8 cellular contexts compared by ENCODE assay signal in the genomic region with DNA sequence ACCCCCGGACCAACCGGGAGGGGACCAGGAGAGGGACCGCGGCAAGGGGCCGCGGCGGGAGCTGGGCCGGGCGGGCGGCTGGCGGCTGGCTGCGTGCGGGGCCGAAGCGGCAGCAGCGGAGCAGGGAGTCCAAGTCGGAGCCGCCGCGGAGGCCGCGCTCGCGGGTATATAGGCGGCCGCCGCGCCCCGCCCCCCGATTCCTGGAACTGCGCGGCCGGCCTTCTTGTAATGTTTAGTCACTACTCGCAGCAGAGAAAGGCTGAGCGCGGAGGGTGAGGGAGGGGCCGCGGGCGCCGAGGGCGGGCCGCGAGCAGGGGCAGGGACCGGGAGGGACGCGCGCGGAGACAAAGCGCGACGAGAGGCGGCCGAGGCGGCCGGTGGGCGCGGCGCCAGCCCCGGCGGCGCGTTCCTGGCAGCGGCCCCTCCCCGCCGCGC. TPM values are rescaled to one million over a fixed set of nuclear protein-coding genes. Genes with fewer than 3 reads are reported as not detected.
A peak's percentile ranks its signal among the peaks of the same experiment; 100 is the strongest.
DNase-seq lines count a peak whose midpoint lies in the region; ATAC-seq and TF ChIP-seq lines count a peak whose summit lies in the region.

A gene with protein sequence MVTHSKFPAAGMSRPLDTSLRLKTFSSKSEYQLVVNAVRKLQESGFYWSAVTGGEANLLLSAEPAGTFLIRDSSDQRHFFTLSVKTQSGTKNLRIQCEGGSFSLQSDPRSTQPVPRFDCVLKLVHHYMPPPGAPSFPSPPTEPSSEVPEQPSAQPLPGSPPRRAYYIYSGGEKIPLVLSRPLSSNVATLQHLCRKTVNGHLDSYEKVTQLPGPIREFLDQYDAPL (minus strand): TSS at position 142 of the 435 bp plus-strand sequence. CDS start 982 bp downstream, outside the sequence.

- peaks cover 22% of the 10 kb centered on the region for H3K36me3 ChIP-seq in BJ (ENCODE audit: control insufficient read depth, insufficient read depth, low read length)
- peaks cover 2 to 3% of the 10 kb centered on the region in 2 donors for H3K36me3 ChIP-seq in esophagus (ENCODE audit: control insufficient read depth in 2 of 2, insufficient read depth in 2 of 2, low read length in 1 of 2)
- H3K36me3 ChIP-seq in mucosa of stomach (ENCODE audit: control insufficient read depth, insufficient read depth, low read length), result peaks cover 11% of the 10 kb centered on the region

- TF ChIP-seq CTCF in BJ (IDR thresholded peaks at IDR 0.05; ENCODE audit: insufficient read depth, low read depth, low read length), result no peak

- peak; percentile 46 for ATAC-seq in GM19467 (IDR thresholded peaks at IDR 0.05; ENCODE audit: unreplicated experiment)
- peak; percentile 76 for ATAC-seq in activated T-cell treated with anti-CD3 and anti-CD28 coated beads, Interleukin-2, amount 50 U/mL, for 4 hours

- H3K4me3 ChIP-seq in BJ (ENCODE audit: low read depth, low read length) (peak within 1 kb of the TSS; percentile 71), esophagus (ENCODE audit: low read depth in 1 of 2, low read length in 2 of 2) (peak within 1 kb of the TSS; percentile 69 to 73), mucosa of stomach (ENCODE audit: low read length) (peak within 1 kb of the TSS; percentile 67)

- peak within 1 kb of the TSS; percentile 89 to 92 for H3K27ac ChIP-seq in esophagus (ENCODE audit: low read depth in 2 of 2, low read length in 1 of 2)

- peaks cover 33% of the 10 kb centered on the region for H3K4me1 Mint-ChIP-seq in activated T-cell treated with anti-CD3 and anti-CD28 coated beads, Interleukin-2, amount 50 U/mL, for 4 hours (ENCODE audit: low read depth)

- CTCF ChIA-PET in BJ (lab: Yijun Ruan, JAX), result interaction anchor here (1.0 to 14.0 kb wide), 12 partner anchors 11 to 348 kb away, joined by 3 to 273 read pairs (median 6); a partner anchor contains a TSS

- 0% methylated on average over 52 to 66 of the region's 66 CpGs for WGBS in esophagus, 2 donors

- peaks cover 0 to 24% of the 10 kb centered on the region in 2 donors for H3K4me1 ChIP-seq in esophagus (ENCODE audit: control insufficient read depth in 2 of 2, insufficient read depth in 2 of 2, low read length in 1 of 2)
- H3K4me1 ChIP-seq in mucosa of stomach (ENCODE audit: control insufficient read depth, insufficient read depth, low read length), result peaks cover 44% of the 10 kb centered on the region

- peaks cover 24% of the 10 kb centered on the region for H3K36me3 Mint-ChIP-seq in activated T-cell treated with anti-CD3 and anti-CD28 coated beads, Interleukin-2, amount 50 U/mL, for 4 hours (ENCODE audit: insufficient read depth)

- no peaks in the 10 kb centered on the region for H3K27me3 ChIP-seq in BJ (ENCODE audit: control insufficient read depth, insufficient read depth, low read length)
- no peaks in the 10 kb centered on the region for H3K27me3 ChIP-seq in esophagus (ENCODE audit: control insufficient read depth in 1 of 2, insufficient read depth in 2 of 2, low read length in 2 of 2)
- peaks cover 9% of the 10 kb centered on the region for H3K27me3 ChIP-seq in mucosa of stomach (ENCODE audit: control insufficient read depth, insufficient read depth, low read length)

- H3K9me3 ChIP-seq in esophagus (ENCODE audit: control insufficient read depth in 2 of 2, insufficient read depth in 1 of 2, low read depth in 1 of 2, low read length in 1 of 2) (no peaks in the 10 kb centered on the region), mucosa of stomach (ENCODE audit: control insufficient read depth, low read length) (no peaks in the 10 kb centered on the region)

- POLR2A ChIA-PET in BJ (lab: Charles Lee), result interaction anchor here (0.6 to 1.1 kb wide), 2 partner anchors 35 to 95 kb away, joined by 5 read pairs; no protein-coding TSS in a partner anchor

- H3K4me3 Mint-ChIP-seq in activated T-cell treated with anti-CD3 and anti-CD28 coated beads, Interleukin-2, amount 50 U/mL, for 4 hours, result peak within 1 kb of the TSS; percentile 91

- H3K9me3 Mint-ChIP-seq in activated T-cell treated with anti-CD3 and anti-CD28 coated beads, Interleukin-2, amount 50 U/mL, for 4 hours, result no peaks in the 10 kb centered on the region

- no peaks in the 10 kb centered on the region for H3K27me3 Mint-ChIP-seq in activated T-cell treated with anti-CD3 and anti-CD28 coated beads, Interleukin-2, amount 50 U/mL, for 4 hours (ENCODE audit: low read depth)

- DNase-seq in BJ (ENCODE audit: low read depth) (no peak), KG1 (lab: John Stamatoyannopoulos, UW) (peak; percentile 75)
- DNase-seq in activated T-cell treated with anti-CD3 and anti-CD28 coated beads, Interleukin-2, amount 50 U/mL, for 4 hours, result peak; percentile 97
- DNase-seq in stimulated activated CD8-positive, alpha-beta memory T cell treated with anti-CD3 and anti-CD28 coated beads, Interleukin-4, amount 100 ng/mL, for 4 hours (ENCODE audit: low read depth in 2 of 2, low spot score in 1 of 2), result peak; percentile 90 to 94

- peak within 1 kb of the TSS; percentile 79 for H3K9ac ChIP-seq in mucosa of stomach (ENCODE audit: low read length)

TF ChIP-seq in PFSK-1, 5 proteins besides CTCF, POLR2A, EP300 and RAD21:
- TF ChIP-seq TAF1 (IDR thresholded peaks at IDR 0.05; ENCODE audit: borderline replicate concordance, insufficient read depth, low read length) (peak; percentile 65; the same call in 1 of the 2 replicates), POLR2AphosphoS5 (IDR thresholded peaks at IDR 0.05; ENCODE audit: low read depth, low read length) (peak; percentile 90), SIN3A (IDR thresholded peaks at IDR 0.05; ENCODE audit: borderline replicate concordance, insufficient read depth, low read length) (0 out of 2 replicates have a peak, but pooled peaks have one; percentile 38), FOXP2 (optimal IDR thresholded peaks at IDR 0.05; ENCODE audit: borderline replicate concordance, extremely low read depth, extremely low read length, insufficient read depth) (no peak)
- TF ChIP-seq, protein P1, sequence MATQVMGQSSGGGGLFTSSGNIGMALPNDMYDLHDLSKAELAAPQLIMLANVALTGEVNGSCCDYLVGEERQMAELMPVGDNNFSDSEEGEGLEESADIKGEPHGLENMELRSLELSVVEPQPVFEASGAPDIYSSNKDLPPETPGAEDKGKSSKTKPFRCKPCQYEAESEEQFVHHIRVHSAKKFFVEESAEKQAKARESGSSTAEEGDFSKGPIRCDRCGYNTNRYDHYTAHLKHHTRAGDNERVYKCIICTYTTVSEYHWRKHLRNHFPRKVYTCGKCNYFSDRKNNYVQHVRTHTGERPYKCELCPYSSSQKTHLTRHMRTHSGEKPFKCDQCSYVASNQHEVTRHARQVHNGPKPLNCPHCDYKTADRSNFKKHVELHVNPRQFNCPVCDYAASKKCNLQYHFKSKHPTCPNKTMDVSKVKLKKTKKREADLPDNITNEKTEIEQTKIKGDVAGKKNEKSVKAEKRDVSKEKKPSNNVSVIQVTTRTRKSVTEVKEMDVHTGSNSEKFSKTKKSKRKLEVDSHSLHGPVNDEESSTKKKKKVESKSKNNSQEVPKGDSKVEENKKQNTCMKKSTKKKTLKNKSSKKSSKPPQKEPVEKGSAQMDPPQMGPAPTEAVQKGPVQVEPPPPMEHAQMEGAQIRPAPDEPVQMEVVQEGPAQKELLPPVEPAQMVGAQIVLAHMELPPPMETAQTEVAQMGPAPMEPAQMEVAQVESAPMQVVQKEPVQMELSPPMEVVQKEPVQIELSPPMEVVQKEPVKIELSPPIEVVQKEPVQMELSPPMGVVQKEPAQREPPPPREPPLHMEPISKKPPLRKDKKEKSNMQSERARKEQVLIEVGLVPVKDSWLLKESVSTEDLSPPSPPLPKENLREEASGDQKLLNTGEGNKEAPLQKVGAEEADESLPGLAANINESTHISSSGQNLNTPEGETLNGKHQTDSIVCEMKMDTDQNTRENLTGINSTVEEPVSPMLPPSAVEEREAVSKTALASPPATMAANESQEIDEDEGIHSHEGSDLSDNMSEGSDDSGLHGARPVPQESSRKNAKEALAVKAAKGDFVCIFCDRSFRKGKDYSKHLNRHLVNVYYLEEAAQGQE (IDR thresholded peaks at IDR 0.05; ENCODE audit: insufficient read depth in 1 of 2, low read depth in 2 of 2, low read length in 2 of 2), result peak in 1 of 2 experiments; percentile 39; a peak in 1 of 4 replicates

RNA-seq across cellular contexts. Expression of the gene that starts here (rescaled TPM):
- polyA plus RNA-seq in BJ (2011; rRNA removed), result 18.9 and 26.4 TPM in 2 replicates
- polyA minus RNA-seq in BJ (2011; rRNA and poly(A)+ RNA removed), result 27.6 and 39.0 TPM in 2 replicates
- polyA plus RNA-seq in PFSK-1 (2012; ENCODE audit: insufficient read length, low read depth), result 15.1 TPM
- total RNA-seq in activated T-cell treated with anti-CD3 and anti-CD28 coated beads, Interleukin-2, amount 50 U/mL, for 4 hours, result 100 to 1,000 TPM; 118 to 143 (median 136) TPM
- 10 to 100 TPM in 1 of 2 donors, 1 to 10 TPM in 1; 6.6 to 20.1 TPM for polyA plus RNA-seq in esophagus
